Comparison of ENCODE assay signal across 14 cellular contexts in genomic region chr2:182667321-182667695, GRCh38. TPM values are rescaled to one million over a fixed set of nuclear protein-coding genes. Genes with fewer than 3 reads are reported as not detected.
DNase-seq lines count a peak whose midpoint lies in the region; ATAC-seq and TF ChIP-seq lines count a peak whose summit lies in the region.
"Had no signal": no experiment of that assay in that cellular context is flagged by ENCODE, and none has a peak within 500 bp of the region (broad histone marks: within the 10 kb centered on the region; RNA-seq: fewer than 3 reads in every experiment).

No MANE protein-coding gene starts in this region.

- H3K9ac ChIP-seq in neural progenitor cell, result no peak overlapping the region

- ATAC-seq in activated CD4-positive, CD25-positive, alpha-beta regulatory T cell treated with anti-CD3 and anti-CD28 coated beads, Interleukin-2, amount 50 U/mL, for 24 hours, result peak; percentile 21 to 39
- ATAC-seq in GM21717 (IDR thresholded peaks at IDR 0.05; ENCODE audit: unreplicated experiment) (peak; percentile 17), HG03196 (IDR thresholded peaks at IDR 0.05; ENCODE audit: unreplicated experiment) (peak; percentile 28)
- ATAC-seq: left cardiac atrium had no signal

- H3K4me1 Mint-ChIP-seq in neural progenitor cell, result peaks cover 3% of the 10 kb centered on the region

- H3K27ac ChIP-seq in neural progenitor cell, result no peak overlapping the region
- no peak overlapping the region for H3K27ac ChIP-seq in vagina
- H3K27ac ChIP-seq: ovary, transverse colon had no signal

- H3K27me3 ChIP-seq in neural progenitor cell (no peaks in the 10 kb centered on the region), vagina (no peaks in the 10 kb centered on the region)
- H3K27me3 ChIP-seq: ovary, transverse colon had no signal

- H3K36me3 ChIP-seq in neural progenitor cell (no peaks in the 10 kb centered on the region), vagina (no peaks in the 10 kb centered on the region)
- H3K36me3 ChIP-seq: ovary, transverse colon had no signal

- H3K9me3 ChIP-seq in neural progenitor cell (ENCODE audit: low read depth), result no peaks in the 10 kb centered on the region
- no peaks in the 10 kb centered on the region for H3K9me3 ChIP-seq in vagina
- H3K9me3 ChIP-seq: ovary, transverse colon had no signal

- TF ChIP-seq CTCF in neural progenitor cell (IDR thresholded peaks at IDR 0.05) (no peak), vagina (IDR thresholded peaks at IDR 0.05) (no peak)

- H2AFZ ChIP-seq in neural progenitor cell (replicated peaks), result peak overlapping the region; percentile 83

- H3F3A ChIP-seq in neural progenitor cell (ENCODE audit: low read depth), result no peaks in the 10 kb centered on the region

- DNase-seq in activated CD4-positive, CD25-positive, alpha-beta regulatory T cell (lab: John Stamatoyannopoulos, UW), result no peak
- DNase-seq in neural progenitor cell (ENCODE audit: low spot score) (no peak), vagina (ENCODE audit: extremely low spot score in 2 of 2) (no peak), KBM-7 (no peak)
- no peak for DNase-seq in effector CD4-positive, alpha-beta T cell
- DNase-seq: activated CD8-positive, alpha-beta memory T cell treated with anti-CD3 and anti-CD28 coated beads, Interleukin-2, amount 50 U/mL, for 48 hours; left cardiac atrium; NCI-H446 treated with DMSO at 0.1 percent for 48 hours; ovary; transverse colon had no signal

- H3K4me3 ChIP-seq in neural progenitor cell, result no peak overlapping the region
- H3K4me3 ChIP-seq in vagina, result no peak overlapping the region
- H3K4me3 ChIP-seq: K562, ovary, transverse colon had no signal

- H4K20me1 ChIP-seq in neural progenitor cell (ENCODE audit: low read depth), result no peaks in the 10 kb centered on the region

- H3K4me2 ChIP-seq in neural progenitor cell, result no peak overlapping the region

- no peak overlapping the region for H3K4me3 Mint-ChIP-seq in neural progenitor cell

- H3K9me3 Mint-ChIP-seq in neural progenitor cell, result peaks cover 2% of the 10 kb centered on the region

- peaks cover 5% of the 10 kb centered on the region for H3K27me3 Mint-ChIP-seq in neural progenitor cell (ENCODE audit: insufficient read depth, low read depth)

- no peak overlapping the region for H3K27ac Mint-ChIP-seq in neural progenitor cell

- no peaks in the 10 kb centered on the region for H3K79me2 ChIP-seq in neural progenitor cell (ENCODE audit: low read depth)

- no peaks in the 10 kb centered on the region for H3K36me3 Mint-ChIP-seq in neural progenitor cell

- H3K4me1 ChIP-seq in neural progenitor cell (peaks cover 1% of the 10 kb centered on the region), vagina (no peaks in the 10 kb centered on the region)
- H3K4me1 ChIP-seq: transverse colon had no signal

- TF ChIP-seq POLR2A in vagina (IDR thresholded peaks at IDR 0.05), result no peak

- intact Hi-C loops in vagina (cut with DNase I), result no loop called here

- in situ Hi-C loops in KBM-7 (cut with MboI; ENCODE audit: low pct_unique_long_range_greater_than_20kb, low sequenced_read_pairs), result loop anchor here (25.0 kb wide), 1 partner anchor 480 kb away; no protein-coding TSS in a partner anchor

RNA-seq across cellular contexts. Expression of gene DNAJC10, which starts 48.7 kb away (rescaled TPM):
- total RNA-seq in neural progenitor cell (ENCODE audit: low replicate concordance) (90.6 and 174 TPM in 2 replicates), vagina (37.1 TPM)
